Comparison of ENCODE assay signal across 16 cellular contexts in the genomic region with DNA sequence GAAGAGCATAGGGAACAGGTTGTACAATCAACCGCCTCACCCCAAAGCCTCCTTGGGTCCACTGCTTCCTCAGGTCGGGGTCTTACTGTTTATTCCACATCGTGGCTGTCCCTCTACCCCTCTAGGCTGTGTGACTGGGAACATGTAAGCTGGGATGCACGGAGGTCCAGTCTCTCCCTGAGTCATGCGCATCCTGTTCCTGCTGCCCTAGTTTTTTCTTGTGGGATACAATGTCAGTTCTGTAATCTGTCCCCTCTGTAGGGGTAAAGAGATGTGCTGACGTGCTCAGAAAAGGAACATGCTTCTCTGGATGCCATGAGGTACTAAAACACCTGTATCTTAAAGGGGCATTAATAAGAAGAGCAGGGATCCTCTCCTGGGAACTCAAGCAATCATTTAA.
DNase-seq lines count a peak whose midpoint lies in the region; ATAC-seq, FAIRE-seq and TF ChIP-seq lines count a peak whose summit lies in the region.
"Had no signal": no experiment of that assay in that cellular context is flagged by ENCODE, and none has a peak within 500 bp of the region (broad histone marks: within the 10 kb centered on the region; RNA-seq: fewer than 3 reads in every experiment).

No MANE protein-coding gene starts in this region.

- H3K4me1 Mint-ChIP-seq in astrocyte (ENCODE audit: low read depth, unreplicated experiment): peaks cover 47% of the 10 kb centered on the region

- H3K79me2 ChIP-seq in astrocyte (ENCODE audit: insufficient read depth, low read length): peaks cover 85% of the 10 kb centered on the region

- ATAC-seq in heart right ventricle (peak in 5 of 8 donors; percentile 9 to 34 (median 19)), left ventricle myocardium superior (no peak), lung (ENCODE audit: insufficient read depth, low FRiP score) (no peak), HG02610 (IDR thresholded peaks at IDR 0.05; ENCODE audit: unreplicated experiment) (no peak)
- ATAC-seq: left lung had no signal

- H3K9me3 ChIP-seq in heart right ventricle (no peaks in the 10 kb centered on the region), astrocyte (ENCODE audit: insufficient read depth, low read depth, low read length) (no peaks in the 10 kb centered on the region), lung (ENCODE audit: control insufficient read depth in 2 of 2, insufficient read depth in 1 of 2, low read length in 1 of 2) (peaks cover 0 to 3% of the 10 kb centered on the region in 2 donors), esophagus squamous epithelium (no peaks in the 10 kb centered on the region)
- H3K9me3 ChIP-seq: left lung, ovary had no signal

- peaks cover 68% of the 10 kb centered on the region for H4K20me1 ChIP-seq in astrocyte (ENCODE audit: insufficient read depth, low read length)

- H3K4me3 ChIP-seq in heart right ventricle: no peak overlapping the region
- no peak overlapping the region for H3K4me3 ChIP-seq in astrocyte (ENCODE audit: insufficient read depth, low read depth, low read length)
- H3K4me3 ChIP-seq in lung: no peak overlapping the region
- H3K4me3 ChIP-seq in esophagus squamous epithelium: no peak overlapping the region
- H3K4me3 ChIP-seq: coronary artery, left lung, ovary had no signal

- no peak overlapping the region for H2AFZ ChIP-seq in astrocyte (ENCODE audit: low read depth, low read length)

- H3K27me3 ChIP-seq in heart right ventricle (no peaks in the 10 kb centered on the region), astrocyte (ENCODE audit: insufficient read depth, low read length) (no peaks in the 10 kb centered on the region), lung (ENCODE audit: control insufficient read depth, insufficient read depth) (no peaks in the 10 kb centered on the region), esophagus squamous epithelium (no peaks in the 10 kb centered on the region)
- H3K27me3 ChIP-seq: left lung, ovary had no signal

- peaks cover 20 to 96% (median 86%) of the 10 kb centered on the region in 9 donors for H3K4me1 ChIP-seq in heart right ventricle
- peaks cover 17% of the 10 kb centered on the region for H3K4me1 ChIP-seq in astrocyte (ENCODE audit: insufficient read depth, low read length)
- peaks cover 30 to 48% of the 10 kb centered on the region in 2 donors for H3K4me1 ChIP-seq in lung (ENCODE audit: control insufficient read depth in 2 of 2, insufficient read depth in 2 of 2, low read length in 2 of 2)
- H3K4me1 ChIP-seq in esophagus squamous epithelium: peaks cover 14 to 87% (median 49%) of the 10 kb centered on the region in 3 donors

- no peak for TF ChIP-seq CTCF in heart right ventricle (IDR thresholded peaks at IDR 0.05)
- TF ChIP-seq CTCF in astrocyte (IDR thresholded peaks at IDR 0.05; ENCODE audit: insufficient read depth, low read depth, low read length): no peak
- TF ChIP-seq CTCF in lung (IDR thresholded peaks at IDR 0.05; ENCODE audit: control extremely low read depth, extremely low read depth): no peak
- no peak for TF ChIP-seq CTCF in esophagus squamous epithelium (IDR thresholded peaks at IDR 0.05)

- H3K4me3 Mint-ChIP-seq in astrocyte (ENCODE audit: unreplicated experiment): no peak overlapping the region

- TF ChIP-seq POLR2A in esophagus squamous epithelium (IDR thresholded peaks at IDR 0.05): no peak

- H3K36me3 ChIP-seq in heart right ventricle (peaks cover 0 to 40% (median 0%) of the 10 kb centered on the region in 9 donors), astrocyte (ENCODE audit: insufficient read depth, low read length) (peaks cover 3% of the 10 kb centered on the region), lung (ENCODE audit: control insufficient read depth in 2 of 2, insufficient read depth in 2 of 2, low read length in 2 of 2) (peaks cover 3 to 7% of the 10 kb centered on the region in 2 donors), esophagus squamous epithelium (peaks cover 0 to 57% (median 0%) of the 10 kb centered on the region in 3 donors)
- H3K36me3 ChIP-seq: ovary had no signal

- H3K27me3 Mint-ChIP-seq in astrocyte (ENCODE audit: low read depth, unreplicated experiment): no peaks in the 10 kb centered on the region

- H3K36me3 Mint-ChIP-seq in astrocyte (ENCODE audit: low read depth, unreplicated experiment): peaks cover 2% of the 10 kb centered on the region

- peak overlapping the region in 7 of 10 donors; percentile 0 to 81 (median 35) for H3K27ac ChIP-seq in heart right ventricle
- H3K27ac ChIP-seq in astrocyte (ENCODE audit: low read depth, low read length): no peak overlapping the region
- H3K27ac ChIP-seq in lung (ENCODE audit: low read depth in 1 of 2, low read length in 1 of 2): peak overlapping the region; percentile 32 to 41
- peak overlapping the region; percentile 3 for H3K27ac ChIP-seq in substantia nigra (ENCODE audit: low read depth, low read length, poor library complexity, severe bottlenecking)
- peak overlapping the region in 1 of 4 donors; percentile 47 for H3K27ac ChIP-seq in esophagus squamous epithelium
- H3K27ac ChIP-seq: ovary, VCaP had no signal

- DNase-seq in heart right ventricle (no peak), left ventricle myocardium superior (no peak), astrocyte (ENCODE audit: low read depth) (no peak), lung (ENCODE audit: low spot score) (no peak), substantia nigra (lab: John Stamatoyannopoulos, UW) (no peak), esophagus squamous epithelium (lab: John Stamatoyannopoulos, UW) (no peak)
- DNase-seq in activated CD4-positive, CD25-positive, alpha-beta regulatory T cell treated with anti-CD3 and anti-CD28 coated beads, Interleukin-2, amount 50 U/mL, for 72 hours: no peak
- DNase-seq: left lung, NCI-H187, NCI-H69, ovary, SIG-M5 had no signal

- FAIRE-seq in astrocyte (lab: Jason Lieb, UNC): no peak
- FAIRE-seq: G401.6 had no signal

- H3K9me3 Mint-ChIP-seq in astrocyte (ENCODE audit: unreplicated experiment): no peaks in the 10 kb centered on the region

- 58 to 63% methylated on average over 6 of the region's 6 CpGs for WGBS in heart right ventricle, 2 donors
- WGBS in lung, 2 donors: 73 to 77% methylated on average over 6 of the region's 6 CpGs
- WGBS in esophagus squamous epithelium, 2 donors: 51 to 87% methylated on average over 5 to 6 of the region's 6 CpGs

- intact Hi-C loops in heart right ventricle (cut with DNase I) (no loop called here), left ventricle myocardium superior (cut with micrococcal nuclease) (no loop called here), esophagus squamous epithelium (cut with DNase I) (no loop called here)

- H3K9ac ChIP-seq in astrocyte (ENCODE audit: low read length): no peak overlapping the region

- peak overlapping the region; percentile 81 for H3K27ac Mint-ChIP-seq in astrocyte (ENCODE audit: unreplicated experiment)

- no peak overlapping the region for H3K4me2 ChIP-seq in astrocyte (ENCODE audit: low read length)

Comparison
In these comparisons a context has a peak if more than half of its experiments do, and no peak if none do; other contexts are left out.
1. ATAC-seq: peak in heart right ventricle (5 of 8); none in left ventricle myocardium superior (single experiment), lung (single experiment) and HG02610 (single experiment).